8 cellular contexts compared by ENCODE assay signal in genomic region chr9:2623046-2623865, GRCh38. TPM values are rescaled to one million over a fixed set of nuclear protein-coding genes. Genes with fewer than 3 reads are reported as not detected.
DNase-seq lines count a peak whose midpoint lies in the region; ATAC-seq and TF ChIP-seq lines count a peak whose summit lies in the region.

No MANE protein-coding gene starts in this region.

- H3K4me1 Mint-ChIP-seq in Caco-2 (ENCODE audit: low read depth, unreplicated experiment): no peaks in the 10 kb centered on the region
- H3K4me1 Mint-ChIP-seq in dendritic cell treated with granulocyte-macrophage colony-stimulating factor and Interleukin-4, amounts not matched to agents 40 ng/mL and 50 ng/mL, for 4 days (ENCODE audit: low read depth): peaks cover 20% of the 10 kb centered on the region

- H3K9me3 ChIP-seq in Caco-2 (no peaks in the 10 kb centered on the region), PC-9 (ENCODE audit: insufficient read depth, low read depth) (0 out of 2 replicates have a peak, but pooled peaks cover 2% of the 10 kb centered on the region), smooth muscle cell (replicated peaks; ENCODE audit: low read depth) (no peaks in the 10 kb centered on the region)

- H3K36me3 ChIP-seq in Caco-2 (ENCODE audit: control insufficient read depth, insufficient read depth, low read length) (no peaks in the 10 kb centered on the region), PC-9 (ENCODE audit: low read depth) (no peaks in the 10 kb centered on the region), smooth muscle cell (ENCODE audit: low read depth) (no peaks in the 10 kb centered on the region)

- POLR2A ChIA-PET in Caco-2 (lab: Charles Lee) (interaction anchor here (1.0 kb wide), 1 partner anchor 9 kb away, joined by 3 read pairs; no protein-coding TSS in a partner anchor), PC-9 (lab: Charles Lee; ENCODE audit: unreplicated experiment) (interaction anchor here (0.6 kb wide), 1 partner anchor 86 kb away, joined by 6 read pairs; no protein-coding TSS in a partner anchor)

- 2% methylated on average over 44 of the region's 46 CpGs for WGBS in smooth muscle cell (ENCODE audit: low lambda C conversion rate)

- H3K9me3 Mint-ChIP-seq in Caco-2 (ENCODE audit: unreplicated experiment): no peaks in the 10 kb centered on the region
- H3K9me3 Mint-ChIP-seq in dendritic cell treated with granulocyte-macrophage colony-stimulating factor and Interleukin-4, amounts not matched to agents 40 ng/mL and 50 ng/mL, for 4 days: no peaks in the 10 kb centered on the region

- peak overlapping the region; percentile 82 for H3K27ac Mint-ChIP-seq in Caco-2 (ENCODE audit: unreplicated experiment)
- no peak overlapping the region for H3K27ac Mint-ChIP-seq in dendritic cell treated with granulocyte-macrophage colony-stimulating factor and Interleukin-4, amounts not matched to agents 40 ng/mL and 50 ng/mL, for 4 days

- BruUV-seq in Caco-2 (replicated peaks; lab: Mats Ljungman, UMichigan): no TSS peak
- BruUV-seq in PC-9 (replicated peaks; lab: Mats Ljungman, UMichigan): no TSS peak

- no peak overlapping the region for H3K27ac ChIP-seq in PC-9
- H3K27ac ChIP-seq in layer of hippocampus (ENCODE audit: low read depth, low read length): peak overlapping the region; percentile 55
- peak overlapping the region; percentile 54 for H3K27ac ChIP-seq in smooth muscle cell (ENCODE audit: low read depth)

- H3K4me3 ChIP-seq in Caco-2 (ENCODE audit: low read depth, low read length) (peak overlapping the region; percentile 77), HFF-Myc (replicated peaks; ENCODE audit: low read depth, low read length) (peak overlapping the region; percentile 34), PC-9 (peak overlapping the region; percentile 74), smooth muscle cell (peak overlapping the region; percentile 84)

- peaks cover 19% of the 10 kb centered on the region for H3K4me1 ChIP-seq in Caco-2
- 0 out of 2 replicates have a peak, but pooled peaks cover 8% of the 10 kb centered on the region for H3K4me1 ChIP-seq in PC-9 (replicated peaks; ENCODE audit: insufficient read depth)
- H3K4me1 ChIP-seq in smooth muscle cell (ENCODE audit: low read depth): no peaks in the 10 kb centered on the region

- DNase-seq in Caco-2: peak; percentile 74 to 76
- no peak for DNase-seq in HFF-Myc (ENCODE audit: extremely low read depth, low read depth)
- peak in 1 of 2 experiments; percentile 16 for DNase-seq in PC-9
- peak; percentile 36 for DNase-seq in smooth muscle cell (lab: John Stamatoyannopoulos, UW; ENCODE audit: unreplicated experiment)

- no peak for TF ChIP-seq CTCF in Caco-2 (IDR thresholded peaks at IDR 0.05; ENCODE audit: insufficient read depth in 1 of 2, low read depth in 1 of 2, low read length in 1 of 2, severe bottlenecking in 1 of 2, unreplicated experiment in 1 of 2)
- TF ChIP-seq CTCF in HFF-Myc (IDR thresholded peaks at IDR 0.05; ENCODE audit: low read depth, low read length, missing control alignments): no peak
- TF ChIP-seq CTCF in PC-9 (conservative IDR thresholded peaks at IDR 0.05): no peak
- TF ChIP-seq CTCF in smooth muscle cell (IDR thresholded peaks at IDR 0.05; ENCODE audit: borderline replicate concordance, insufficient read depth, poor library complexity, severe bottlenecking): no peak

- no peaks in the 10 kb centered on the region for H4K20me1 ChIP-seq in PC-9 (ENCODE audit: insufficient read depth)
- H4K20me1 ChIP-seq in smooth muscle cell (ENCODE audit: low read depth): peaks cover 40% of the 10 kb centered on the region

- ATAC-seq in GM18870 (IDR thresholded peaks at IDR 0.05; ENCODE audit: unreplicated experiment) (no peak), GM18867 (IDR thresholded peaks at IDR 0.05; ENCODE audit: unreplicated experiment) (no peak)

- H3K4me2 ChIP-seq in PC-9 (peak overlapping the region; percentile 85), smooth muscle cell (peak overlapping the region; percentile 91)

- H3K9ac ChIP-seq in smooth muscle cell (ENCODE audit: low read depth): peak overlapping the region; percentile 66

- H3K79me2 ChIP-seq in PC-9 (ENCODE audit: low read depth) (no peaks in the 10 kb centered on the region), smooth muscle cell (ENCODE audit: low read depth) (peaks cover 43% of the 10 kb centered on the region)

- H2AFZ ChIP-seq in PC-9 (peak overlapping the region; percentile 79), smooth muscle cell (ENCODE audit: low read depth) (peak overlapping the region; percentile 96)

- H3K9me2 ChIP-seq in PC-9 (ENCODE audit: insufficient read depth): no peaks in the 10 kb centered on the region

- CTCF ChIA-PET in Caco-2 (lab: Charles Lee): no interaction called here
- CTCF ChIA-PET in PC-9 (lab: Charles Lee): no interaction called here

- intact Hi-C loops in Caco-2 (cut with micrococcal nuclease; ENCODE audit: unreplicated experiment): loop anchor here (1.0 to 10.0 kb wide), 5 partner anchors 12 to 378 kb away; no protein-coding TSS in a partner anchor
- intact Hi-C loops in PC-9 (cut with micrococcal nuclease; ENCODE audit: unreplicated experiment): loop anchor here (5.0 kb wide), 4 partner anchors 51 to 341 kb away; no protein-coding TSS in a partner anchor
- intact Hi-C loops in dendritic cell treated with granulocyte-macrophage colony-stimulating factor and Interleukin-4, amounts not matched to agents 40 ng/mL and 50 ng/mL, for 4 days (cut with micrococcal nuclease): no loop called here

- peaks cover 21% of the 10 kb centered on the region for H3K36me3 Mint-ChIP-seq in Caco-2 (ENCODE audit: insufficient read depth, unreplicated experiment)
- H3K36me3 Mint-ChIP-seq in dendritic cell treated with granulocyte-macrophage colony-stimulating factor and Interleukin-4, amounts not matched to agents 40 ng/mL and 50 ng/mL, for 4 days (ENCODE audit: low read depth): no peaks in the 10 kb centered on the region

- peak overlapping the region; percentile 89 for H3K4me3 Mint-ChIP-seq in Caco-2 (ENCODE audit: unreplicated experiment)
- H3K4me3 Mint-ChIP-seq in dendritic cell treated with granulocyte-macrophage colony-stimulating factor and Interleukin-4, amounts not matched to agents 40 ng/mL and 50 ng/mL, for 4 days: peak overlapping the region; percentile 66

- H3K27me3 ChIP-seq in Caco-2 (replicated peaks; ENCODE audit: control insufficient read depth, insufficient read depth, low read length) (no peaks in the 10 kb centered on the region), PC-9 (ENCODE audit: insufficient read depth, low read depth) (no peaks in the 10 kb centered on the region), layer of hippocampus (ENCODE audit: control insufficient read depth, insufficient read depth, low read length) (no peaks in the 10 kb centered on the region), smooth muscle cell (ENCODE audit: low read depth) (no peaks in the 10 kb centered on the region)

- no peaks in the 10 kb centered on the region for H3K27me3 Mint-ChIP-seq in Caco-2 (ENCODE audit: insufficient read depth, unreplicated experiment)
- peaks cover 70% of the 10 kb centered on the region for H3K27me3 Mint-ChIP-seq in dendritic cell treated with granulocyte-macrophage colony-stimulating factor and Interleukin-4, amounts not matched to agents 40 ng/mL and 50 ng/mL, for 4 days

- H3F3A ChIP-seq in PC-9 (ENCODE audit: insufficient read depth, low read depth) (0 out of 2 replicates have a peak, but pooled peaks cover 3% of the 10 kb centered on the region), smooth muscle cell (ENCODE audit: low read depth) (no peaks in the 10 kb centered on the region)

RNA-seq across cellular contexts. Expression of gene VLDLR, which starts 1.7 kb away (rescaled TPM):
- 35.7 and 42.3 TPM in 2 replicates for total RNA-seq in Caco-2 (2022)
- 7.4 and 8.1 TPM in 2 replicates for total RNA-seq in PC-9 (2021)
- total RNA-seq in smooth muscle cell: 25.2 and 37.5 TPM in 2 replicates
- 14.1 and 20.0 TPM in 2 replicates for polyA plus RNA-seq in smooth muscle cell

Comparison
In these comparisons a context has a peak if more than half of its experiments do, and no peak if none do; other contexts are left out.
1. H3K4me3 ChIP-seq: peak in every context shown above with its lines; median percentile 84 in smooth muscle cell; 77 in Caco-2; 74 in PC-9; 34 in HFF-Myc.